In the genomic region with DNA sequence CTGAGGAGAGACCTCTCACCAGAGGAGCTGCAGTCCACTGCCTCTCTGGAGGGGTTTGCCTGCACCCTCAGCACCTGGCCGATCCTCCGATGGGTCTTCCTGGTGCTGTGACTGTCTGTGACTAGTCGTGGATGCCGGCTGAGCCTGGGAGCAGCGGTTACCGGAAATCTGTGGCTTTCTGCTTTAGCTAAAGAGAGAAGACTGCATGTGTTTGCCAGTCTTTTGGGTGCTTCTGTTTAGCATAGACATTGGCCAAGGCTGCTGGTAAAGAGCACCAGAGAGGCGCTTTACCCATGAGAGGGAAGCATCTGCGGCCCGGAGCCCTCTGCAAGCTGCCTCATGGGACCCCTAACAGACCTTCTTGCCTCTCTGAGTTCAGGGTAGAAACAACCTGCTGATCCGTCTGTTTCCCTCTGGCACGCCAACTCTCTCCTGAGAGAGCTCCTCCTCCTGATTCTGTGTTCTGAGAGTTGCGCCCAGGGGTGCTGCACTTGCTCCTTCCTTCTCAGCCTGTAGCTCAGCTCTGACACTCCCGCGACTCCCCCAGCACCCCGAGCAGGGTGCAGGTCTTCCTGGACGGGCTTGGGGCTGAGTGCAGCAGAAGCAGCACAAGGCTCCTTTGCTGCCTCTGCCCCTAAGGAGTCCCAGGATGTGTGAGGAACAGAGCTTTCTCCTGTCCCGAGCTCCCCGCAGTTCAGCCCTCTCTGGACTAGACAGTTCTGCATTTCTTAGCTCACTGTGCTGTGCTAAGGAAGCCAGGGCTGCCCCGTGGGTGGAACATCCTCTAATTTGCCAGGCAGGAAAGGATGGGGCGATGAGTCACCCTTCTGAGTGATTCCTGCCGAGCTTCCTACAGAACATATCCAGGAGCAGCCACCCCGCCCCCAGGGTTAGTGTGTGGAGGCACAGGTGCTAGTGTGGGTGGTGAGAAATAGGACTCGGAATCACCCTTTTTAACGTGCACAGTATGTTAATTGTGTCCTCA, we compare ENCODE assay signal across 8 cellular contexts.
DNase-seq lines count a peak whose midpoint lies in the region; ATAC-seq and TF ChIP-seq lines count a peak whose summit lies in the region.

No MANE protein-coding gene starts in this region.

- no peak overlapping the region for H3K4me2 ChIP-seq in mesendoderm (ENCODE audit: low read length)

- H3K27me3 Mint-ChIP-seq in activated T-cell treated with anti-CD3 and anti-CD28 coated beads, Interleukin-2, amount 50 U/mL, for 4 hours (ENCODE audit: low read depth) = peaks cover 8% of the 10 kb centered on the region
- peaks cover 0 to 2% of the 10 kb centered on the region in 2 donors for H3K27me3 Mint-ChIP-seq in T-cell
- peaks cover 18% of the 10 kb centered on the region for H3K27me3 Mint-ChIP-seq in progenitor cell of endocrine pancreas

- H4K8ac ChIP-seq in mesendoderm (ENCODE audit: low read depth, low read length) = no peak overlapping the region

- no peak overlapping the region for H2AK5ac ChIP-seq in mesendoderm (ENCODE audit: low read length)

- intact Hi-C loops in uterus (cut with DNase I; ENCODE audit: low total_unique reads) = no loop called here

- H3K4ac ChIP-seq in mesendoderm (ENCODE audit: low read depth, low read length) = no peak overlapping the region

- peak; percentile 44 to 51 for ATAC-seq in activated T-cell treated with anti-CD3 and anti-CD28 coated beads, Interleukin-2, amount 50 U/mL, for 4 hours
- ATAC-seq in HG03460 (IDR thresholded peaks at IDR 0.05; ENCODE audit: unreplicated experiment) = peak; percentile 60
- peak; percentile 69 to 84 (median 78) for ATAC-seq in T-cell (replicated peaks in 1 of 4)

- no peaks in the 10 kb centered on the region for H3K9me3 Mint-ChIP-seq in activated T-cell treated with anti-CD3 and anti-CD28 coated beads, Interleukin-2, amount 50 U/mL, for 4 hours
- H3K9me3 Mint-ChIP-seq in T-cell (no peaks in the 10 kb centered on the region), progenitor cell of endocrine pancreas (ENCODE audit: low read depth) (no peaks in the 10 kb centered on the region)

- H3K27ac Mint-ChIP-seq in T-cell (peak overlapping the region; percentile 1 to 79), progenitor cell of endocrine pancreas (no peak overlapping the region)

- H3K36me3 ChIP-seq in effector memory CD4-positive, alpha-beta T cell (ENCODE audit: control insufficient read depth, insufficient read depth, low read length) = no peaks in the 10 kb centered on the region
- H3K36me3 ChIP-seq in mesendoderm (ENCODE audit: control insufficient read depth, insufficient read depth, low read length) (no peaks in the 10 kb centered on the region), uterus (no peaks in the 10 kb centered on the region)

- H2BK120ac ChIP-seq in mesendoderm (ENCODE audit: low read depth, low read length) = no peak overlapping the region

- POLR2A ChIA-PET in T-cell (lab: Charles Lee) = interaction anchor here in 1 of 2 donors (0.6 kb wide), 1 partner anchor 19 kb away, joined by 3 read pairs; no protein-coding TSS in a partner anchor

- no peak overlapping the region for H3K9ac ChIP-seq in mesendoderm (ENCODE audit: low read length)

- no peak overlapping the region for H3K18ac ChIP-seq in mesendoderm (ENCODE audit: low read length)

- no peaks in the 10 kb centered on the region for H3K79me1 ChIP-seq in mesendoderm (ENCODE audit: low read length)

- H3K56ac ChIP-seq in mesendoderm (ENCODE audit: low read length) = no peak overlapping the region

- H2BK15ac ChIP-seq in mesendoderm (replicated peaks; ENCODE audit: low read depth) = no peak overlapping the region

- H3K23ac ChIP-seq in mesendoderm (ENCODE audit: low read length) = no peak overlapping the region

- no peak overlapping the region for H4K5ac ChIP-seq in mesendoderm (ENCODE audit: low read length)

- no CpG with 5 or more reads among the region's 24 CpGs for WGBS in mesendoderm (ENCODE audit: extremely low coverage, insufficient coverage, low lambda C conversion rate)

- TF ChIP-seq CTCF in uterus (IDR thresholded peaks at IDR 0.05) = no peak
- no peak for TF ChIP-seq CTCF in progenitor cell of endocrine pancreas (IDR thresholded peaks at IDR 0.05; ENCODE audit: unreplicated experiment)

- H3K4me3 ChIP-seq in effector memory CD4-positive, alpha-beta T cell (ENCODE audit: insufficient read depth, low read depth, low read length, poor library complexity, severe bottlenecking) = peak overlapping the region; percentile 29
- H3K4me3 ChIP-seq in mesendoderm (ENCODE audit: low read length) (no peak overlapping the region), uterus (no peak overlapping the region)

- no peaks in the 10 kb centered on the region for H3K36me3 Mint-ChIP-seq in activated T-cell treated with anti-CD3 and anti-CD28 coated beads, Interleukin-2, amount 50 U/mL, for 4 hours (ENCODE audit: insufficient read depth)
- H3K36me3 Mint-ChIP-seq in T-cell = no peaks in the 10 kb centered on the region
- H3K36me3 Mint-ChIP-seq in progenitor cell of endocrine pancreas (ENCODE audit: insufficient read depth) = no peaks in the 10 kb centered on the region

- no peaks in the 10 kb centered on the region for H3K27me3 ChIP-seq in effector memory CD4-positive, alpha-beta T cell (replicated peaks; ENCODE audit: control insufficient read depth, insufficient read depth, low read length, poor library complexity, severe bottlenecking)
- H3K27me3 ChIP-seq in mesendoderm (ENCODE audit: insufficient read depth, low read length, poor library complexity) (no peaks in the 10 kb centered on the region), uterus (no peaks in the 10 kb centered on the region)

- H3K79me2 ChIP-seq in mesendoderm (ENCODE audit: control insufficient read depth, insufficient read depth, low read length) = no peaks in the 10 kb centered on the region

- H3K4me1 ChIP-seq in effector memory CD4-positive, alpha-beta T cell (ENCODE audit: control insufficient read depth, insufficient read depth, low read length, poor library complexity, severe bottlenecking) = peaks cover 2% of the 10 kb centered on the region
- H3K4me1 ChIP-seq in mesendoderm (ENCODE audit: control insufficient read depth, low read depth, low read length) (peaks cover 8% of the 10 kb centered on the region), uterus (peaks cover 0 to 7% of the 10 kb centered on the region in 2 donors)

- no peak overlapping the region for H3K27ac ChIP-seq in effector memory CD4-positive, alpha-beta T cell (ENCODE audit: insufficient read depth, low read length, poor library complexity, severe bottlenecking)
- H3K27ac ChIP-seq in mesendoderm (ENCODE audit: low read depth, low read length) = no peak overlapping the region
- peak overlapping the region; percentile 46 to 48 for H3K27ac ChIP-seq in uterus

- H3K4me3 Mint-ChIP-seq in activated T-cell treated with anti-CD3 and anti-CD28 coated beads, Interleukin-2, amount 50 U/mL, for 4 hours = peak overlapping the region; percentile 70
- H3K4me3 Mint-ChIP-seq in T-cell (peak overlapping the region; percentile 58 to 77 (median 77)), progenitor cell of endocrine pancreas (ENCODE audit: low read depth) (no peak overlapping the region)

- no peak for TF ChIP-seq POLR2A in uterus (IDR thresholded peaks at IDR 0.05)

- no peak overlapping the region for H2BK5ac ChIP-seq in mesendoderm (ENCODE audit: low read length)

- peaks cover 28% of the 10 kb centered on the region for H3K4me1 Mint-ChIP-seq in activated T-cell treated with anti-CD3 and anti-CD28 coated beads, Interleukin-2, amount 50 U/mL, for 4 hours (ENCODE audit: low read depth)
- H3K4me1 Mint-ChIP-seq in T-cell (peaks cover 38 to 58% (median 49%) of the 10 kb centered on the region in 3 donors), progenitor cell of endocrine pancreas (ENCODE audit: low read depth) (no peaks in the 10 kb centered on the region)

- DNase-seq in activated T-cell treated with anti-CD3 and anti-CD28 coated beads, Interleukin-2, amount 50 U/mL, for 4 hours = no peak
- DNase-seq in activated T-cell treated with anti-CD3 and anti-CD28 coated beads for 4 hours = no peak
- DNase-seq in T-cell = peak in 7 of 34 experiments; percentile 12 to 33 (median 18)
- DNase-seq in effector memory CD4-positive, alpha-beta T cell = no peak
- DNase-seq in mesendoderm = peak; percentile 82
- peak; percentile 71 to 77 for DNase-seq in uterus
- DNase-seq in progenitor cell of endocrine pancreas (ENCODE audit: low spot score, unreplicated experiment) = no peak

- CTCF ChIA-PET in T-cell (lab: Charles Lee) = no interaction called here

- H3K9me3 ChIP-seq in effector memory CD4-positive, alpha-beta T cell (ENCODE audit: control insufficient read depth, low read length) = no peaks in the 10 kb centered on the region
- no peaks in the 10 kb centered on the region for H3K9me3 ChIP-seq in uterus

Comparison
In these comparisons a context has a peak if more than half of its experiments do, and no peak if none do; other contexts are left out.
1. DNase-seq: peak in mesendoderm (single experiment) and uterus (2 of 2); none in activated T-cell treated with anti-CD3 and anti-CD28 coated beads, Interleukin-2, amount 50 U/mL, for 4 hours (single experiment), activated T-cell treated with anti-CD3 and anti-CD28 coated beads for 4 hours (single experiment), effector memory CD4-positive, alpha-beta T cell (0 of 3) and progenitor cell of endocrine pancreas (single experiment).
2. H3K27ac ChIP-seq: peak in uterus (2 of 2); none in effector memory CD4-positive, alpha-beta T cell (single experiment) and mesendoderm (single experiment).
3. Peak in every context shown above with its lines, with median percentiles within 50 percentile points of each other: ATAC-seq.